7 cellular contexts compared by ENCODE assay signal in the genomic region with DNA sequence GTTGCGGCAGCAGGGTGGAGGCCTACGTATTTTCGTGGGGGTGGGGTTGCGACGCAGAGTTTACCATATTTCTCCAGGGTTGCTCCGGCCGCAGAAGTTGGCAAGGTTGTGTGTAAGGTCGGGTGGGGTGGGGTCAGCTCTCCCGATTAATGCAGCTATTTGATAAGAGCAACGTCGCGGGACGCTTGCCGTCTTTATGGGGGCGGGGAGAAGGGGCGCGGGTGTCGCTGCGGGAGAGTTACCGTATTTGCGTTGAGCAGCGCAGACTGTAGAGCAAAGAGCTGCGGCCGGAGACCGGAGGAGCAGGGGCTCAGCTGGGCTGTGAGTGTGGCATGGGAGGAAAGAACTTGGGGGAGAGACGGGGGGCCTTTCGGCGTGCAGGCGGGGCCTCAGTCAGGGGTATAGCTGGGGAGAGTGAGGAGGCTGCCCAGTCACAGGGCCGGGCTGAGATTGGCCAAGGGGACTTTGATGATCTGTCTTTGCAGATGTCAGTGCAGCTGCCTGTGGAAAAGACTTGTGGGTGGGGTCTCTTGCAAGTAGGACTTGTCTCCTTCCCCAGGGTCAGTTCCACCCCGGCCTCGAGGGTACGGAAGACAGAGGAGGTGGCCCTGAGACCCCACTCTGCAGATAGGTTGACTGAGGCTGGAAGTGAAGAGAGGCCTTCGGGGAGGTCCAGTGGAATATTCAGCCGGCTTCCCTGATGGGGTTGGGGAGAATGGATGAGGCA. TPM values are rescaled to one million over a fixed set of nuclear protein-coding genes. Genes with fewer than 3 reads are reported as not detected.
DNase-seq lines count a peak whose midpoint lies in the region; ATAC-seq and TF ChIP-seq lines count a peak whose summit lies in the region.

No MANE protein-coding gene starts in this region.

- H3K36me3 ChIP-seq in PC-3 (ENCODE audit: low read depth, low read length) (no peaks in the 10 kb centered on the region), smooth muscle cell (ENCODE audit: low read depth) (no peaks in the 10 kb centered on the region)

- peak overlapping the region; percentile 78 for H3K4me3 ChIP-seq in PC-3 (ENCODE audit: low read length)
- H3K4me3 ChIP-seq in smooth muscle cell: peak overlapping the region; percentile 72

- H3K79me2 ChIP-seq in PC-3 (ENCODE audit: low read length) (no peaks in the 10 kb centered on the region), smooth muscle cell (ENCODE audit: low read depth) (no peaks in the 10 kb centered on the region)

- no peaks in the 10 kb centered on the region for H3F3A ChIP-seq in PC-3 (ENCODE audit: low read length, unreplicated experiment)
- peaks cover 3% of the 10 kb centered on the region for H3F3A ChIP-seq in smooth muscle cell (ENCODE audit: low read depth)

- H3K9me2 ChIP-seq in PC-3 (replicated peaks; ENCODE audit: low read length): no peaks in the 10 kb centered on the region

- peak overlapping the region; percentile 74 for H3K4me3 Mint-ChIP-seq in MCF 10A (ENCODE audit: unreplicated experiment)

- WGBS in smooth muscle cell (ENCODE audit: low lambda C conversion rate): 7% methylated on average over 34 of the region's 35 CpGs

- intact Hi-C loops in PC-3 (cut with micrococcal nuclease): loop anchor here (1.0 to 2.0 kb wide), 3 partner anchors 15 to 41 kb away; partner anchors contain the start of gene ZNF775
- intact Hi-C loops in MCF 10A (cut with micrococcal nuclease): loop anchor here (1.0 kb wide), 1 partner anchor 26 kb away; the partner anchor contains the start of gene ZNF775

- POLR2A ChIA-PET in PC-3 (lab: Charles Lee; ENCODE audit: unreplicated experiment): no interaction called here
- POLR2A ChIA-PET in MCF 10A (lab: Yijun Ruan, JAX): interaction anchor here (0.8 to 1.3 kb wide), 3 partner anchors 28 to 37 kb away, joined by 3 to 6 read pairs (median 3); no protein-coding TSS in a partner anchor

- H3K4me2 ChIP-seq in PC-3 (ENCODE audit: low read length) (peak overlapping the region; percentile 99), smooth muscle cell (peak overlapping the region; percentile 93)

- H2AFZ ChIP-seq in PC-3 (ENCODE audit: low read length): peak overlapping the region; percentile 99
- peak overlapping the region; percentile 94 for H2AFZ ChIP-seq in smooth muscle cell (ENCODE audit: low read depth)

- peak overlapping the region; percentile 88; the same call in 1 of the 2 replicates for H3K9ac ChIP-seq in PC-3 (ENCODE audit: low read length)
- H3K9ac ChIP-seq in smooth muscle cell (ENCODE audit: low read depth): no peak overlapping the region

- no peak overlapping the region for H3K27ac ChIP-seq in PC-3 (ENCODE audit: low read length)
- H3K27ac ChIP-seq in smooth muscle cell (ENCODE audit: low read depth): peak overlapping the region; percentile 21

- H3K9me3 ChIP-seq in PC-3 (ENCODE audit: low read length) (no peaks in the 10 kb centered on the region), smooth muscle cell (replicated peaks; ENCODE audit: low read depth) (no peaks in the 10 kb centered on the region)

- CTCF ChIA-PET in PC-3 (lab: Charles Lee) (no interaction called here), MCF 10A (lab: Yijun Ruan, JAX) (interaction anchor here (0.5 to 2.0 kb wide), 10 partner anchors 12 to 753 kb away, joined by 3 to 11 read pairs (median 3); no protein-coding TSS in a partner anchor)

- H3K4me1 ChIP-seq in PC-3 (ENCODE audit: insufficient read depth, low read length): peaks cover 11% of the 10 kb centered on the region
- H3K4me1 ChIP-seq in smooth muscle cell (ENCODE audit: low read depth): peaks cover 32% of the 10 kb centered on the region

- peaks cover 16% of the 10 kb centered on the region for H3K4me1 Mint-ChIP-seq in MCF 10A (ENCODE audit: insufficient read depth, unreplicated experiment)

- no peaks in the 10 kb centered on the region for H3K27me3 ChIP-seq in PC-3 (ENCODE audit: low read length)
- H3K27me3 ChIP-seq in smooth muscle cell (ENCODE audit: low read depth): no peaks in the 10 kb centered on the region

- peak overlapping the region; percentile 25 for H3K27ac Mint-ChIP-seq in MCF 10A (ENCODE audit: low read depth, unreplicated experiment)

- H3K9me3 Mint-ChIP-seq in MCF 10A (ENCODE audit: unreplicated experiment): no peaks in the 10 kb centered on the region

- H4K20me1 ChIP-seq in PC-3 (ENCODE audit: low read length) (no peaks in the 10 kb centered on the region), smooth muscle cell (ENCODE audit: low read depth) (no peaks in the 10 kb centered on the region)

- ATAC-seq in PC-3 (peak; percentile 7), GM18517 (IDR thresholded peaks at IDR 0.05; ENCODE audit: unreplicated experiment) (no peak)

- in situ Hi-C loops in GM13976 (cut with MboI; ENCODE audit: low sequenced_read_pairs, unreplicated experiment): no loop called here

- H3K36me3 Mint-ChIP-seq in MCF 10A (ENCODE audit: insufficient read depth, unreplicated experiment): no peaks in the 10 kb centered on the region

- H3K27me3 Mint-ChIP-seq in MCF 10A (ENCODE audit: insufficient read depth, unreplicated experiment): no peaks in the 10 kb centered on the region

- no peak for TF ChIP-seq CTCF in GM13976 (IDR thresholded peaks at IDR 0.05; ENCODE audit: borderline replicate concordance, control extremely low read depth, extremely low read depth, insufficient read depth, missing control alignments)
- no peak for TF ChIP-seq CTCF in PC-3 (conservative IDR thresholded peaks at IDR 0.05; ENCODE audit: low read depth, low read length)
- TF ChIP-seq CTCF in MCF 10A (IDR thresholded peaks at IDR 0.05; ENCODE audit: unreplicated experiment): peak; percentile 7
- no peak for TF ChIP-seq CTCF in smooth muscle cell (IDR thresholded peaks at IDR 0.05; ENCODE audit: borderline replicate concordance, insufficient read depth, poor library complexity, severe bottlenecking)

- peak; percentile 61 for DNase-seq in GM13976 (ENCODE audit: low spot score)
- DNase-seq in PC-3: no peak
- no peak for DNase-seq in MCF 10A (ENCODE audit: unreplicated experiment)
- DNase-seq in inferior parietal cortex (ENCODE audit: extremely low spot score): peak; percentile 20
- DNase-seq in smooth muscle cell (lab: John Stamatoyannopoulos, UW; ENCODE audit: unreplicated experiment): no peak
- DNase-seq in NCI-H1092 treated with DMSO at 0.1 percent for 48 hours (lab: John Stamatoyannopoulos, UW): no peak

- BruUV-seq in PC-3 (replicated peaks; lab: Mats Ljungman, UMichigan) (TSS peak; percentile 8), MCF 10A (replicated peaks; lab: Mats Ljungman, UMichigan) (no TSS peak)

RNA-seq across cellular contexts. Expression of gene ZNF775, which starts 26.6 kb away (rescaled TPM):
- total RNA-seq in PC-3 (2014; rRNA removed): 3.7 and 4.7 TPM in 2 replicates
- total RNA-seq in MCF 10A (2022): 1.7 and 2.0 TPM in 2 replicates
- 4.7 and 5.9 TPM in 2 replicates for total RNA-seq in smooth muscle cell
- polyA plus RNA-seq in smooth muscle cell: 16.8 and 23.8 TPM in 2 replicates

RNA-seq across cellular contexts. Expression of gene REPIN1, which starts 37.1 kb away (rescaled TPM):
- total RNA-seq in PC-3 (2014; rRNA removed) (124 and 153 TPM in 2 replicates), MCF 10A (2022) (80.8 and 83.0 TPM in 2 replicates), smooth muscle cell (39.4 and 60.9 TPM in 2 replicates)
- polyA plus RNA-seq in smooth muscle cell: 55.5 and 68.1 TPM in 2 replicates

RNA-seq across cellular contexts. Expression of gene GIMAP8, which starts 44.7 kb away (rescaled TPM):
- total RNA-seq in PC-3 (2014; rRNA removed) (not detected in 2 replicates), MCF 10A (2022) (not detected in 2 replicates), smooth muscle cell (not detected in 2 replicates)
- not detected in 2 replicates for polyA plus RNA-seq in smooth muscle cell

Comparison
In these comparisons a context has a peak if more than half of its experiments do, and no peak if none do; other contexts are left out.
1. DNase-seq: peak in GM13976 (single experiment) and inferior parietal cortex (single experiment); none in PC-3 (single experiment), MCF 10A (single experiment), smooth muscle cell (single experiment) and NCI-H1092 treated with DMSO at 0.1 percent for 48 hours (single experiment).